ENCODE assay signal across 14 cellular contexts in genomic region chr11:71336176-71336995, GRCh38.
"Had no signal": no experiment of that assay in that cellular context is flagged by ENCODE, and none has a peak within 500 bp of the region (broad histone marks: within the 10 kb centered on the region; RNA-seq: fewer than 3 reads in every experiment).

No MANE protein-coding gene starts in this region.

- H3K4me1 ChIP-seq: ascending aorta, heart right ventricle, right atrium auricular region had no signal

- H3K27ac ChIP-seq: ascending aorta, heart right ventricle, right atrium auricular region, transverse colon had no signal

- H3K9me3 ChIP-seq: ascending aorta, right atrium auricular region, transverse colon had no signal

- H3K36me3 ChIP-seq: ascending aorta, heart right ventricle, right atrium auricular region, transverse colon had no signal

- H3K4me3 ChIP-seq: ascending aorta, heart right ventricle, right atrium auricular region, transverse colon had no signal

- DNase-seq: activated CD4-positive, alpha-beta memory T cell treated with anti-CD3 and anti-CD28 coated beads for 36 hours; activated CD4-positive, CD25-positive, alpha-beta regulatory T cell treated with anti-CD3 and anti-CD28 coated beads, Interleukin-2, amount 50 U/mL, for 72 hours; activated naive CD8-positive, alpha-beta T cell treated with anti-CD3 and anti-CD28 coated beads, Interleukin-2, amount 50 U/mL, for 24 hours; activated T-cell treated with anti-CD3 and anti-CD28 coated beads, Interleukin-2, amount 50 U/mL, for 48 hours; foreskin melanocyte; heart right ventricle; mesendoderm; stimulated activated CD4-positive, alpha-beta T cell treated with anti-CD3 and anti-CD28 coated beads, Interleukin-1b, Interleukin-23, amount 100 ng/mL, for 48 hours; stimulated activated naive B cell treated with anti-CD40 and anti-IgM and Interleukin-4, amounts not matched to agents 10 μg/mL and 1 μg/mL and 100 μg/mL, for 72 hours; substantia nigra; transverse colon had no signal

- H3K27me3 Mint-ChIP-seq: activated naive CD8-positive, alpha-beta T cell treated with anti-CD3 and anti-CD28 coated beads, Interleukin-2, amount 50 U/mL, for 24 hours had no signal

- H3K27ac Mint-ChIP-seq: activated CD4-positive, alpha-beta memory T cell treated with anti-CD3 and anti-CD28 coated beads for 36 hours; activated naive CD8-positive, alpha-beta T cell treated with anti-CD3 and anti-CD28 coated beads, Interleukin-2, amount 50 U/mL, for 24 hours; stimulated activated naive B cell treated with anti-CD40 and anti-IgM and Interleukin-4, amounts not matched to agents 10 μg/mL and 1 μg/mL and 100 μg/mL, for 72 hours; T-helper 2 cell treated with Interferon-gamma antibody and Interleukin-4, amounts not matched to agents 5 μg/mL and 100 μg/mL, for 36 hours had no signal

- ATAC-seq: activated naive CD8-positive, alpha-beta T cell treated with anti-CD3 and anti-CD28 coated beads, Interleukin-2, amount 50 U/mL, for 24 hours; heart right ventricle; stimulated activated naive B cell treated with anti-CD40 and anti-IgM and Interleukin-4, amounts not matched to agents 10 μg/mL and 1 μg/mL and 100 μg/mL, for 72 hours had no signal

- H3K4me3 Mint-ChIP-seq: activated CD4-positive, alpha-beta memory T cell treated with anti-CD3 and anti-CD28 coated beads for 36 hours; activated naive CD8-positive, alpha-beta T cell treated with anti-CD3 and anti-CD28 coated beads, Interleukin-2, amount 50 U/mL, for 24 hours; stimulated activated naive B cell treated with anti-CD40 and anti-IgM and Interleukin-4, amounts not matched to agents 10 μg/mL and 1 μg/mL and 100 μg/mL, for 72 hours; T-helper 2 cell treated with Interferon-gamma antibody and Interleukin-4, amounts not matched to agents 5 μg/mL and 100 μg/mL, for 36 hours had no signal

- H3K27me3 ChIP-seq: ascending aorta, right atrium auricular region, transverse colon had no signal

- H3K4me1 Mint-ChIP-seq: activated naive CD8-positive, alpha-beta T cell treated with anti-CD3 and anti-CD28 coated beads, Interleukin-2, amount 50 U/mL, for 24 hours; stimulated activated naive B cell treated with anti-CD40 and anti-IgM and Interleukin-4, amounts not matched to agents 10 μg/mL and 1 μg/mL and 100 μg/mL, for 72 hours had no signal
